8 cellular contexts compared by ENCODE assay signal in the genomic region with DNA sequence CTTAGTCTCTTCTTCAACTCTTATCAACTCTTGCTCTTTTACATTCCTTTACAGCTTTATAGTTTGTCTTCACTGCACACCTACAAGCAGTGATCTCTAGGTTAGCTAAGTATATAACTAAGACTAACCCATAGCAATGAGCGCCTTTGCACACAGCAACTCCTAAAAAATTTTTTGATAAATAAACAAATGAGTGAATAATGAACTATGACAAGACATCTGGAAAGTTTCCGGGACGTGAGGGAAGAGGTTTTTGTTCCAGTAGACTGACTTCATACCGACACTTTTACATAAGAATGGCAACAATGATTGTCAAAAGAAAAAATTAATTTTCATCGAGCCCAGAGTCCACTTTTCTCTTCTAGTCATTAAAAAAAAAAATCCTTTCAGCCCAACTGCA.
DNase-seq lines count a peak whose midpoint lies in the region; ATAC-seq, FAIRE-seq and TF ChIP-seq lines count a peak whose summit lies in the region.

No MANE protein-coding gene starts in this region.

- H2AFZ ChIP-seq in HepG2 (ENCODE audit: low read length), result peak overlapping the region; percentile 85

- in situ Hi-C loops in astrocyte of the cerebellum (cut with HindIII; ENCODE audit: low sequenced_read_pairs) (no loop called here), HepG2 (cut with HindIII; ENCODE audit: extremely low pct_ligation_motif_present, low pct_unique_long_range_greater_than_20kb) (no loop called here)

- POLR2A ChIA-PET in HepG2 (lab: Yijun Ruan, JAX), result interaction anchor here (0.7 to 3.1 kb wide), 6 partner anchors 25 to 151 kb away, joined by 3 to 22 read pairs (median 4); a partner anchor contains a TSS

- no peaks in the 10 kb centered on the region for H3K79me2 ChIP-seq in HepG2 (ENCODE audit: insufficient read depth, low read length)

- TF ChIP-seq EP300 in HepG2 (IDR thresholded peaks at IDR 0.05; ENCODE audit: low read depth in 2 of 2, low read length in 2 of 2) (no peak), HepG2 (CRISPR knock-in tag; IDR thresholded peaks at IDR 0.05; ENCODE audit: borderline replicate concordance) (no peak), tibial nerve (IDR thresholded peaks at IDR 0.05) (no peak)

- H3K27ac ChIP-seq in HepG2 (ENCODE audit: extremely low read length, insufficient read depth, low read length) (peak overlapping the region; percentile 71), tibial nerve (peak overlapping the region; percentile 56 to 90 (median 78))

- FAIRE-seq in HepG2 (lab: Jason Lieb, UNC), result no peak
- no peak for FAIRE-seq in HTR-8/SVneo (lab: Jason Lieb, UNC)

- intact Hi-C loops in HepG2 (cut with micrococcal nuclease; ENCODE audit: unreplicated experiment), result loop anchor here (2.0 to 5.0 kb wide), 2 partner anchors 96 to 134 kb away; a partner anchor contains a TSS

- no peak for TF ChIP-seq RAD21 in HepG2 (CRISPR knock-in tag; IDR thresholded peaks at IDR 0.05)

- peak overlapping the region; percentile 81 for H3K4me2 ChIP-seq in HepG2 (ENCODE audit: low read depth, low read length)

- H3K4me3 Mint-ChIP-seq in activated T-cell treated with anti-CD3 and anti-CD28 coated beads, Interleukin-2, amount 50 U/mL, for 4 hours, result peak overlapping the region; percentile 98

- no peaks in the 10 kb centered on the region for H4K20me1 ChIP-seq in HepG2 (ENCODE audit: insufficient read depth, low read length)

- peak overlapping the region; percentile 69 for H3K9ac ChIP-seq in HepG2 (ENCODE audit: insufficient read depth, low read depth, low read length)

- CTCF ChIA-PET in HepG2 (lab: Yijun Ruan, JAX; ENCODE audit: low intra/inter-chr PET ratio, low total read pairs), result interaction anchor here (0.7 kb wide), 1 partner anchor 58 kb away, joined by 3 read pairs; no protein-coding TSS in a partner anchor

- no peaks in the 10 kb centered on the region for H3K9me3 ChIP-seq in HepG2 (ENCODE audit: low read length)
- no peaks in the 10 kb centered on the region for H3K9me3 ChIP-seq in tibial nerve

- H3K27me3 Mint-ChIP-seq in activated T-cell treated with anti-CD3 and anti-CD28 coated beads, Interleukin-2, amount 50 U/mL, for 4 hours (ENCODE audit: low read depth), result no peaks in the 10 kb centered on the region

- DNase-seq in activated T-cell treated with anti-CD3 and anti-CD28 coated beads, Interleukin-2, amount 50 U/mL, for 4 hours, result no peak
- DNase-seq in activated T-cell treated with anti-CD3 and anti-CD28 coated beads for 4 hours (no peak), astrocyte of the cerebellum (ENCODE audit: low read depth) (no peak), HepG2 (ENCODE audit: low spot score) (no peak), tibial nerve (ENCODE audit: low spot score in 2 of 2) (no peak), HTR-8/SVneo (ENCODE audit: insufficient read length, low spot score) (no peak), superior temporal gyrus (ENCODE audit: extremely low spot score) (no peak)

- BruUV-seq in HepG2 (replicated peaks; lab: Mats Ljungman, UMichigan), result no TSS peak

- no peaks in the 10 kb centered on the region; a peak in 2 of 5 replicates for H3K27me3 ChIP-seq in HepG2 (ENCODE audit: control insufficient read depth in 1 of 2, insufficient read depth in 2 of 2, low read length in 2 of 2)
- H3K27me3 ChIP-seq in tibial nerve, result no peaks in the 10 kb centered on the region

- no peak for ATAC-seq in activated T-cell treated with anti-CD3 and anti-CD28 coated beads, Interleukin-2, amount 50 U/mL, for 4 hours
- ATAC-seq in HepG2 (no peak), HG02870 (IDR thresholded peaks at IDR 0.05; ENCODE audit: unreplicated experiment) (no peak)

- H3K36me3 ChIP-seq in HepG2 (replicated peaks in 1 of 2; ENCODE audit: control insufficient read depth in 1 of 2, insufficient read depth in 2 of 2, low read length in 2 of 2), result no peaks in the 10 kb centered on the region
- no peaks in the 10 kb centered on the region for H3K36me3 ChIP-seq in tibial nerve

- TF ChIP-seq POLR2A in HepG2 (IDR thresholded peaks at IDR 0.05; ENCODE audit: insufficient read depth in 1 of 2, low read depth in 2 of 2, low read length in 2 of 2) (no peak), tibial nerve (IDR thresholded peaks at IDR 0.05) (no peak)

- no peak for TF ChIP-seq CTCF in astrocyte of the cerebellum (IDR thresholded peaks at IDR 0.05; ENCODE audit: low read depth, low read length, missing control alignments)
- TF ChIP-seq CTCF in HepG2 (CRISPR knock-in tag; IDR thresholded peaks at IDR 0.05), result no peak
- no peak for TF ChIP-seq CTCF in tibial nerve (IDR thresholded peaks at IDR 0.05)

- H3K4me1 Mint-ChIP-seq in activated T-cell treated with anti-CD3 and anti-CD28 coated beads, Interleukin-2, amount 50 U/mL, for 4 hours (ENCODE audit: low read depth), result peaks cover 29% of the 10 kb centered on the region

- 18% methylated on average over 5 of the region's 5 CpGs for WGBS in HepG2 (ENCODE audit: low lambda C conversion rate)
- WGBS in tibial nerve, 2 donors, result 13 to 15% methylated on average over 5 of the region's 5 CpGs

- H3K4me1 ChIP-seq in HepG2 (ENCODE audit: insufficient read depth, low read length) (peaks cover 27% of the 10 kb centered on the region), tibial nerve (peaks cover 0 to 12% (median 0%) of the 10 kb centered on the region in 4 donors)

- peak overlapping the region; percentile 60 for H3K4me3 ChIP-seq in astrocyte of the cerebellum (ENCODE audit: low read depth, low read length)
- peak overlapping the region; percentile 68 to 86 (median 73) for H3K4me3 ChIP-seq in HepG2 (replicated peaks in 1 of 3; ENCODE audit: insufficient read depth in 1 of 3, low read depth in 2 of 3, low read length in 3 of 3)
- peak overlapping the region; percentile 47 to 75 (median 55) for H3K4me3 ChIP-seq in tibial nerve

- H3K9me3 Mint-ChIP-seq in activated T-cell treated with anti-CD3 and anti-CD28 coated beads, Interleukin-2, amount 50 U/mL, for 4 hours, result no peaks in the 10 kb centered on the region

- H3K36me3 Mint-ChIP-seq in activated T-cell treated with anti-CD3 and anti-CD28 coated beads, Interleukin-2, amount 50 U/mL, for 4 hours (ENCODE audit: insufficient read depth), result peaks cover 2% of the 10 kb centered on the region

TF ChIP-seq in HepG2, 621 proteins besides CTCF, POLR2A, EP300 and RAD21 (continues in another document):
- TF ChIP-seq MTF1 (CRISPR knock-in tag; IDR thresholded peaks at IDR 0.05), result no peak
- TF ChIP-seq NFE2L1 (CRISPR knock-in tag; IDR thresholded peaks at IDR 0.05; ENCODE audit: borderline replicate concordance), result no peak
- TF ChIP-seq, protein P1, sequence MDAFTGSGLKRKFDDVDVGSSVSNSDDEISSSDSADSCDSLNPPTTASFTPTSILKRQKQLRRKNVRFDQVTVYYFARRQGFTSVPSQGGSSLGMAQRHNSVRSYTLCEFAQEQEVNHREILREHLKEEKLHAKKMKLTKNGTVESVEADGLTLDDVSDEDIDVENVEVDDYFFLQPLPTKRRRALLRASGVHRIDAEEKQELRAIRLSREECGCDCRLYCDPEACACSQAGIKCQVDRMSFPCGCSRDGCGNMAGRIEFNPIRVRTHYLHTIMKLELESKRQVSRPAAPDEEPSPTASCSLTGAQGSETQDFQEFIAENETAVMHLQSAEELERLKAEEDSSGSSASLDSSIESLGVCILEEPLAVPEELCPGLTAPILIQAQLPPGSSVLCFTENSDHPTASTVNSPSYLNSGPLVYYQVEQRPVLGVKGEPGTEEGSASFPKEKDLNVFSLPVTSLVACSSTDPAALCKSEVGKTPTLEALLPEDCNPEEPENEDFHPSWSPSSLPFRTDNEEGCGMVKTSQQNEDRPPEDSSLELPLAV (CRISPR knock-in tag; conservative IDR thresholded peaks at IDR 0.05; ENCODE audit: low read depth), result no peak
- TF ChIP-seq, protein P2, sequence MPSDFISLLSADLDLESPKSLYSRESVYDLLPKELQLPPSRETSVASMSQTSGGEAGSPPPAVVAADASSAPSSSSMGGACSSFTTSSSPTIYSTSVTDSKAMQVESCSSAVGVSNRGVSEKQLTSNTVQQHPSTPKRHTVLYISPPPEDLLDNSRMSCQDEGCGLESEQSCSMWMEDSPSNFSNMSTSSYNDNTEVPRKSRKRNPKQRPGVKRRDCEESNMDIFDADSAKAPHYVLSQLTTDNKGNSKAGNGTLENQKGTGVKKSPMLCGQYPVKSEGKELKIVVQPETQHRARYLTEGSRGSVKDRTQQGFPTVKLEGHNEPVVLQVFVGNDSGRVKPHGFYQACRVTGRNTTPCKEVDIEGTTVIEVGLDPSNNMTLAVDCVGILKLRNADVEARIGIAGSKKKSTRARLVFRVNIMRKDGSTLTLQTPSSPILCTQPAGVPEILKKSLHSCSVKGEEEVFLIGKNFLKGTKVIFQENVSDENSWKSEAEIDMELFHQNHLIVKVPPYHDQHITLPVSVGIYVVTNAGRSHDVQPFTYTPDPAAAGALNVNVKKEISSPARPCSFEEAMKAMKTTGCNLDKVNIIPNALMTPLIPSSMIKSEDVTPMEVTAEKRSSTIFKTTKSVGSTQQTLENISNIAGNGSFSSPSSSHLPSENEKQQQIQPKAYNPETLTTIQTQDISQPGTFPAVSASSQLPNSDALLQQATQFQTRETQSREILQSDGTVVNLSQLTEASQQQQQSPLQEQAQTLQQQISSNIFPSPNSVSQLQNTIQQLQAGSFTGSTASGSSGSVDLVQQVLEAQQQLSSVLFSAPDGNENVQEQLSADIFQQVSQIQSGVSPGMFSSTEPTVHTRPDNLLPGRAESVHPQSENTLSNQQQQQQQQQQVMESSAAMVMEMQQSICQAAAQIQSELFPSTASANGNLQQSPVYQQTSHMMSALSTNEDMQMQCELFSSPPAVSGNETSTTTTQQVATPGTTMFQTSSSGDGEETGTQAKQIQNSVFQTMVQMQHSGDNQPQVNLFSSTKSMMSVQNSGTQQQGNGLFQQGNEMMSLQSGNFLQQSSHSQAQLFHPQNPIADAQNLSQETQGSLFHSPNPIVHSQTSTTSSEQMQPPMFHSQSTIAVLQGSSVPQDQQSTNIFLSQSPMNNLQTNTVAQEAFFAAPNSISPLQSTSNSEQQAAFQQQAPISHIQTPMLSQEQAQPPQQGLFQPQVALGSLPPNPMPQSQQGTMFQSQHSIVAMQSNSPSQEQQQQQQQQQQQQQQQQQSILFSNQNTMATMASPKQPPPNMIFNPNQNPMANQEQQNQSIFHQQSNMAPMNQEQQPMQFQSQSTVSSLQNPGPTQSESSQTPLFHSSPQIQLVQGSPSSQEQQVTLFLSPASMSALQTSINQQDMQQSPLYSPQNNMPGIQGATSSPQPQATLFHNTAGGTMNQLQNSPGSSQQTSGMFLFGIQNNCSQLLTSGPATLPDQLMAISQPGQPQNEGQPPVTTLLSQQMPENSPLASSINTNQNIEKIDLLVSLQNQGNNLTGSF (CRISPR knock-in tag; IDR thresholded peaks at IDR 0.05), result no peak
- TF ChIP-seq ZSCAN9 (CRISPR knock-in tag; IDR thresholded peaks at IDR 0.05; ENCODE audit: borderline replicate concordance), result no peak
